Comparison of ENCODE assay signal across 8 cellular contexts in the genomic region with DNA sequence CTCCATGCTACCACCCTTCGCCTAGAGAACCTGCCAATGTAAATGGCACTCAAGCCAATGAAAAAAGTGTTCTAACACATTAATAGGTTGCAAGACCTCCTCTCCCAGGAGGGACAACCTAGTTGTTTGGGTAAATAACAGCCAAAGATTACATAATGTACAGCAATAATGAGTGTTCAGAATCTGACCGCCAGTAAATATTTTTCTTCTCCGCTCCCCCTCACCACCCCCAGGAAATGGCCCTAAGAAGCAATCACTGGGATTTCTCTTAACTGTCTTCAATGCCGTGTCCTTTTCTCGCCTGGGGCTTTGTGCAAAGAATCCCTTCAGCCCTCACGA. TPM values are rescaled to one million over a fixed set of nuclear protein-coding genes. Genes with fewer than 3 reads are reported as not detected.
DNase-seq lines count a peak whose midpoint lies in the region; ATAC-seq, FAIRE-seq and TF ChIP-seq lines count a peak whose summit lies in the region.

No MANE protein-coding gene starts in this region.

- peak overlapping the region; percentile 99 for H3K27ac ChIP-seq in K562 (ENCODE audit: extremely low read depth, low read depth, low read length)
- peak overlapping the region; percentile 81 to 92 (median 92) for H3K27ac ChIP-seq in right lobe of liver

- H3K4me2 ChIP-seq in K562 (ENCODE audit: insufficient read depth, low read length): peak overlapping the region; percentile 91

- CTCF ChIA-PET in K562 (lab: Yijun Ruan, JAX; ENCODE audit: low intra/inter-chr PET ratio): no interaction called here

- TF ChIP-seq RAD21 in K562 (CRISPR knock-in tag; conservative IDR thresholded peaks at IDR 0.05 in 1 of 2, IDR thresholded peaks at IDR 0.05 in 1 of 2): no peak

- H3K4me3 Mint-ChIP-seq in type B pancreatic cell: peak overlapping the region; percentile 100

- H3K36me3 ChIP-seq in MG63 (no peaks in the 10 kb centered on the region; the same call in 1 of the 2 replicates), K562 (ENCODE audit: control insufficient read depth, insufficient read depth, low read length) (peaks cover 9% of the 10 kb centered on the region; the same call in 1 of the 3 replicates), right lobe of liver (no peaks in the 10 kb centered on the region)

- WGBS in K562 (ENCODE audit: insufficient coverage, low coverage, missing lambda C conversion rate): 0% methylated on average over 5 of the region's 6 CpGs
- WGBS in right lobe of liver (ENCODE audit: insufficient coverage, low coverage, low lambda C conversion rate, missing lambda C conversion rate): 0% methylated on average over 6 of the region's 6 CpGs

- H3K27me3 ChIP-seq in MG63 (no peaks in the 10 kb centered on the region), K562 (ENCODE audit: control insufficient read depth in 2 of 2, insufficient read depth in 2 of 2, low read length in 2 of 2) (no peaks in the 10 kb centered on the region), right lobe of liver (no peaks in the 10 kb centered on the region)

- H2AFZ ChIP-seq in K562 (ENCODE audit: low read depth, low read length): peak overlapping the region; percentile 99; the same call in 1 of the 2 replicates

- no peaks in the 10 kb centered on the region for H3K27me3 Mint-ChIP-seq in type B pancreatic cell

- POLR2A ChIA-PET in K562 (lab: Yijun Ruan, JAX): interaction anchor here (0.7 kb wide), 2 partner anchors 46 to 87 kb away, joined by 3 to 5 read pairs; no protein-coding TSS in a partner anchor

- H3K79me2 ChIP-seq in K562 (ENCODE audit: control insufficient read depth, insufficient read depth, low read length): peaks cover 93% of the 10 kb centered on the region

- FAIRE-seq in K562 (lab: Jason Lieb, UNC): no peak

- peak; percentile 12 for ATAC-seq in K562
- ATAC-seq in right lobe of liver: peak; percentile 6 to 33 (median 25)

- BruUV-seq in K562 (replicated peaks; lab: Mats Ljungman, UMichigan): TSS peak; percentile 63

- H3K9ac ChIP-seq in K562 (ENCODE audit: insufficient read depth in 1 of 2, low read depth in 2 of 2, low read length in 2 of 2): peak overlapping the region; percentile 91 to 92

- H3K36me3 Mint-ChIP-seq in type B pancreatic cell: peaks cover 4% of the 10 kb centered on the region

- DNase-seq in MG63: no peak
- peak in 1 of 4 experiments; percentile 18 for DNase-seq in K562 (ENCODE audit: extremely low read depth in 1 of 4, low spot score in 3 of 4)
- no peak for DNase-seq in right lobe of liver
- DNase-seq in type B pancreatic cell (ENCODE audit: extremely low spot score, unreplicated experiment): no peak
- no peak for DNase-seq in GM19238 (ENCODE audit: insufficient read length, low spot score)
- no peak for DNase-seq in KG1 (lab: John Stamatoyannopoulos, UW)
- DNase-seq in stimulated activated CD4-positive, alpha-beta T cell treated with anti-CD3 and anti-CD28 coated beads, Interleukin-1b, Interleukin-23, amount 100 ng/mL, for 48 hours: no peak

- peaks cover 4% of the 10 kb centered on the region; the same call in 1 of the 2 replicates for H4K20me1 ChIP-seq in K562 (replicated peaks; ENCODE audit: control insufficient read depth, insufficient read depth, low read length)

- H3K9me3 Mint-ChIP-seq in type B pancreatic cell: no peaks in the 10 kb centered on the region

- in situ Hi-C loops in K562 (cut with MboI): loop anchor here (10.0 kb wide), 1 partner anchor 166 kb away; no protein-coding TSS in a partner anchor

- TF ChIP-seq EP300 in K562 (IDR thresholded peaks at IDR 0.05; ENCODE audit: low read length): no peak

- H3K9me1 ChIP-seq in K562 (ENCODE audit: control insufficient read depth, insufficient read depth, low read length): peaks cover 3% of the 10 kb centered on the region

- intact Hi-C loops in K562 (cut with micrococcal nuclease): loop anchor here (2.0 to 5.0 kb wide), 2 partner anchors 48 to 161 kb away; no protein-coding TSS in a partner anchor
- intact Hi-C loops in right lobe of liver (cut with DNase I): loop anchor here (5.0 to 10.0 kb wide), 2 partner anchors 94 to 106 kb away; no protein-coding TSS in a partner anchor

- TF ChIP-seq CTCF in K562 (IDR thresholded peaks at IDR 0.05 in 2 of 3, conservative IDR thresholded peaks at IDR 0.05 in 1 of 3; ENCODE audit: insufficient read depth in 2 of 3, low read depth in 1 of 3, low read length in 3 of 3) (no peak), right lobe of liver (IDR thresholded peaks at IDR 0.05) (no peak), type B pancreatic cell (conservative IDR thresholded peaks at IDR 0.05) (no peak)

- no peaks in the 10 kb centered on the region for H3K9me3 ChIP-seq in MG63
- H3K9me3 ChIP-seq in K562 (replicated peaks; ENCODE audit: control insufficient read depth, insufficient read depth, low read depth, low read length): no peaks in the 10 kb centered on the region
- H3K9me3 ChIP-seq in right lobe of liver: no peaks in the 10 kb centered on the region

- H3K4me3 ChIP-seq in GM08714 (ENCODE audit: low read length) (peak overlapping the region; percentile 96), MG63 (peak overlapping the region; percentile 71), K562 (peak overlapping the region; percentile 83), right lobe of liver (peak overlapping the region; percentile 76 to 96 (median 91))

- H3K27ac Mint-ChIP-seq in type B pancreatic cell: peak overlapping the region; percentile 97

- TF ChIP-seq POLR2A in K562 (conservative IDR thresholded peaks at IDR 0.05): no peak
- TF ChIP-seq POLR2A in right lobe of liver (IDR thresholded peaks at IDR 0.05): no peak

- H3K4me1 ChIP-seq in K562 (replicated peaks in 1 of 2; ENCODE audit: control insufficient read depth in 2 of 2, insufficient read depth in 2 of 2, low read length in 2 of 2) (peaks cover 4 to 8% of the 10 kb centered on the region in 2 experiments; a peak in 3 of 5 replicates), right lobe of liver (peaks cover 0 to 26% (median 7%) of the 10 kb centered on the region in 4 donors)

- peaks cover 35% of the 10 kb centered on the region for H3K4me1 Mint-ChIP-seq in type B pancreatic cell (ENCODE audit: unreplicated experiment)

RNA-seq across cellular contexts. Expression of a gene that starts 0.5 kb away (rescaled TPM):
- total RNA-seq in MG63 (2014; rRNA removed; shearing (Covaris generic); ENCODE audit: low replicate concordance): 0.62 and 0.86 TPM in 2 replicates
- 36.2 and 109 TPM in 2 replicates for total RNA-seq in K562 (2011; cell fraction: chromatin; rRNA removed; ENCODE audit: low replicate concordance)
- total RNA-seq in K562 (2011; cell fraction: nucleolus; rRNA removed): 18.8 and 22.1 TPM in 2 replicates
- total RNA-seq in K562 (2011; cell fraction: nucleoplasm; rRNA removed): 55.3 and 96.3 TPM in 2 replicates
- total RNA-seq in K562 (2014; rRNA removed) (5.4 TPM in 2 replicates), K562 (2014; rRNA removed; fragmentation: Illumina TruSeq; extraction: Trizol) (15.6 and 16.9 TPM in 2 replicates), K562 (2015; rRNA removed; fragmentation: Illumina TruSeq; extraction: Trizol) (11.1 and 12.8 TPM in 2 replicates), K562 (2021) (18.9 and 20.0 TPM in 2 replicates), right lobe of liver (10 to 100 TPM in 3 of 6 experiments, 1 to 10 TPM in 3; 5.5 to 14.0 (median 10.3) TPM), type B pancreatic cell (ENCODE audit: low replicate concordance) (17.9 and 19.6 TPM in 2 replicates)
- polyA plus RNA-seq in K562 (2011; rRNA removed) (12.2 and 14.9 TPM in 2 replicates), K562 (2014; fragmentation: Illumina TruSeq; extraction: Trizol) (6.3 and 8.5 TPM in 2 replicates), K562 (2014; fragmentation: Nextera tagmentation; extraction: Ambion mirVana) (1 to 10 TPM; 7.5 to 9.8 TPM), K562 (2014; rRNA removed) (5.2 and 5.5 TPM in 2 replicates)
- polyA plus RNA-seq in K562 (2011; cell fraction: cytosol; rRNA removed): 2.4 and 4.6 TPM in 2 replicates
- 12.1 and 15.4 TPM in 2 replicates for polyA plus RNA-seq in K562 (2011; cell fraction: nucleus; rRNA removed)
- 3.8 TPM in 2 replicates for polyA plus RNA-seq in K562 (2012)
- polyA minus RNA-seq in K562 (2011; rRNA and poly(A)+ RNA removed): 33.9 and 39.3 TPM in 2 replicates
- 8.9 and 12.0 TPM in 2 replicates for polyA minus RNA-seq in K562 (2011; cell fraction: cytosol; rRNA and poly(A)+ RNA removed)
- 23.7 and 39.7 TPM in 2 replicates for polyA minus RNA-seq in K562 (2011; cell fraction: nucleus; rRNA and poly(A)+ RNA removed)

RNA-seq across cellular contexts. Expression of a gene that starts 0.9 kb away (rescaled TPM):
- total RNA-seq in MG63 (2014; rRNA removed; shearing (Covaris generic); ENCODE audit: low replicate concordance): 126 and 240 TPM in 2 replicates
- 4.1 and 9.5 TPM in 2 replicates for total RNA-seq in K562 (2011; cell fraction: chromatin; rRNA removed; ENCODE audit: low replicate concordance)
- 6.4 and 7.8 TPM in 2 replicates for total RNA-seq in K562 (2011; cell fraction: nucleolus; rRNA removed)
- 11.7 and 11.8 TPM in 2 replicates for total RNA-seq in K562 (2011; cell fraction: nucleoplasm; rRNA removed)
- 116 and 156 TPM in 2 replicates for total RNA-seq in K562 (2014; rRNA removed)
- 202 and 209 TPM in 2 replicates for total RNA-seq in K562 (2014; rRNA removed; fragmentation: Illumina TruSeq; extraction: Trizol)
- 138 and 152 TPM in 2 replicates for total RNA-seq in K562 (2015; rRNA removed; fragmentation: Illumina TruSeq; extraction: Trizol)
- 127 and 142 TPM in 2 replicates for total RNA-seq in K562 (2021)
- polyA plus RNA-seq in K562 (2011; rRNA removed): 121 and 152 TPM in 2 replicates
- polyA plus RNA-seq in K562 (2011; cell fraction: cytosol; rRNA removed): 21.4 and 72.0 TPM in 2 replicates
- 13.2 and 33.7 TPM in 2 replicates for polyA plus RNA-seq in K562 (2011; cell fraction: nucleus; rRNA removed)
- polyA plus RNA-seq in K562 (2012): 97.7 and 221 TPM in 2 replicates
- 126 and 130 TPM in 2 replicates for polyA plus RNA-seq in K562 (2014; fragmentation: Illumina TruSeq; extraction: Trizol)
- polyA plus RNA-seq in K562 (2014; fragmentation: Nextera tagmentation; extraction: Ambion mirVana): 100 to 1,000 TPM; 679 to 786 TPM
- 230 and 235 TPM in 2 replicates for polyA plus RNA-seq in K562 (2014; rRNA removed)
- polyA minus RNA-seq in K562 (2011; rRNA and poly(A)+ RNA removed): 53.1 and 53.6 TPM in 2 replicates
- polyA minus RNA-seq in K562 (2011; cell fraction: cytosol; rRNA and poly(A)+ RNA removed): 14.2 and 17.0 TPM in 2 replicates
- 4.7 and 12.2 TPM in 2 replicates for polyA minus RNA-seq in K562 (2011; cell fraction: nucleus; rRNA and poly(A)+ RNA removed)
- total RNA-seq in right lobe of liver: 10 to 100 TPM; 44.5 to 63.9 (median 48.7) TPM
- total RNA-seq in type B pancreatic cell (ENCODE audit: low replicate concordance): 101 TPM in 2 replicates

RNA-seq across cellular contexts. Expression of a gene that starts 45.0 kb away (rescaled TPM):
- 29.3 and 39.6 TPM in 2 replicates for total RNA-seq in MG63 (2014; rRNA removed; shearing (Covaris generic); ENCODE audit: low replicate concordance)
- 362 and 472 TPM in 2 replicates for total RNA-seq in K562 (2011; cell fraction: chromatin; rRNA removed; ENCODE audit: low replicate concordance)
- 167 and 172 TPM in 2 replicates for total RNA-seq in K562 (2011; cell fraction: nucleolus; rRNA removed)
- 230 and 255 TPM in 2 replicates for total RNA-seq in K562 (2011; cell fraction: nucleoplasm; rRNA removed)
- total RNA-seq in K562 (2014; rRNA removed) (46.0 and 48.6 TPM in 2 replicates), K562 (2014; rRNA removed; fragmentation: Illumina TruSeq; extraction: Trizol) (73.6 and 95.3 TPM in 2 replicates), K562 (2015; rRNA removed; fragmentation: Illumina TruSeq; extraction: Trizol) (32.9 and 39.4 TPM in 2 replicates), K562 (2021) (66.4 and 78.4 TPM in 2 replicates), right lobe of liver (10 to 100 TPM; 50.2 to 85.4 (median 66.3) TPM), type B pancreatic cell (ENCODE audit: low replicate concordance) (26.5 and 58.5 TPM in 2 replicates)
- polyA plus RNA-seq in K562 (2011; rRNA removed) (55.5 and 102 TPM in 2 replicates), K562 (2014; fragmentation: Illumina TruSeq; extraction: Trizol) (54.0 and 55.1 TPM in 2 replicates), K562 (2014; fragmentation: Nextera tagmentation; extraction: Ambion mirVana) (10 to 100 TPM; 27.5 to 30.3 TPM), K562 (2014; rRNA removed) (45.6 and 55.9 TPM in 2 replicates)
- polyA plus RNA-seq in K562 (2011; cell fraction: cytosol; rRNA removed): 42.6 and 44.2 TPM in 2 replicates
- 65.0 and 100 TPM in 2 replicates for polyA plus RNA-seq in K562 (2011; cell fraction: nucleus; rRNA removed)
- 48.8 and 58.4 TPM in 2 replicates for polyA plus RNA-seq in K562 (2012)
- 142 and 164 TPM in 2 replicates for polyA minus RNA-seq in K562 (2011; rRNA and poly(A)+ RNA removed)
- polyA minus RNA-seq in K562 (2011; cell fraction: cytosol; rRNA and poly(A)+ RNA removed): 41.0 and 53.7 TPM in 2 replicates
- polyA minus RNA-seq in K562 (2011; cell fraction: nucleus; rRNA and poly(A)+ RNA removed): 135 and 142 TPM in 2 replicates
